ENCODE assay signal across 9 cellular contexts in genomic region chr6:158910484-158911075, GRCh38.
A peak's percentile ranks its signal among the peaks of the same experiment; 100 is the strongest.
DNase-seq lines count a peak whose midpoint lies in the region; ATAC-seq, FAIRE-seq and TF ChIP-seq lines count a peak whose summit lies in the region.
"Had no signal": no experiment of that assay in that cellular context is flagged by ENCODE, and none has a peak within 500 bp of the region (broad histone marks: within the 10 kb centered on the region; RNA-seq: fewer than 3 reads in every experiment).

No MANE protein-coding gene starts in this region.

- FAIRE-seq in RCC 7860 (lab: Jason Lieb, UNC) = no peak
- FAIRE-seq: colon had no signal

- H3K27me3 ChIP-seq in H9 (ENCODE audit: insufficient read depth, low read length) (no peaks in the 10 kb centered on the region), left lung (no peaks in the 10 kb centered on the region)

- H3K4ac ChIP-seq in H9 (ENCODE audit: low read depth, low read length) = no peak overlapping the region; the same call in 1 of the 2 replicates

- peak overlapping the region; percentile 91 to 99 (median 94) for H3K27ac Mint-ChIP-seq in H9

- H3K4me3 ChIP-seq in SK-N-MC (no peak overlapping the region), left lung (no peak overlapping the region)

- no CpG with 5 or more reads among the region's 9 CpGs for WGBS in H9 (ENCODE audit: extremely low coverage, insufficient read length, low lambda C conversion rate)

- no peak overlapping the region for H2BK20ac ChIP-seq in H9 (ENCODE audit: low read depth, low read length, poor library complexity, severe bottlenecking)

- no peak overlapping the region for H4K91ac ChIP-seq in H9 (ENCODE audit: insufficient read length, low read depth, low read length)

- H3K9me3 ChIP-seq in H9 (ENCODE audit: control insufficient read depth, low read depth, low read length) (peaks cover 3% of the 10 kb centered on the region), SK-N-MC (ENCODE audit: low read depth, low read length) (peaks cover 3% of the 10 kb centered on the region; the same call in 1 of the 2 replicates), left lung (peaks cover 0 to 10% of the 10 kb centered on the region in 2 donors)

- no peak overlapping the region for H2BK15ac ChIP-seq in H9 (ENCODE audit: low read depth, low read length)

- peak; percentile 73 for DNase-seq in GM10266 (ENCODE audit: extremely low spot score)
- peak; percentile 87 for DNase-seq in H9
- DNase-seq in SK-N-MC (ENCODE audit: low read depth, low spot score) = no peak
- DNase-seq in left lung = no peak
- no peak for DNase-seq in H4 (ENCODE audit: low spot score)
- DNase-seq in RCC 7860 (ENCODE audit: low spot score) = no peak
- no peak for DNase-seq in NCI-H2081 treated with DMSO at 0.1 percent for 48 hours (lab: John Stamatoyannopoulos, UW)
- no peak for DNase-seq in NCI-H187 (lab: John Stamatoyannopoulos, UW)

- H3K36me3 ChIP-seq in SK-N-MC (ENCODE audit: insufficient read depth, low read length) = no peaks in the 10 kb centered on the region
- no peaks in the 10 kb centered on the region for H3K36me3 ChIP-seq in left lung

- peak overlapping the region; percentile 12 to 58; a peak in 3 of 5 replicates for H3K4me3 Mint-ChIP-seq in H9

- H3K27me3 Mint-ChIP-seq in H9 (ENCODE audit: low read depth) = no peaks in the 10 kb centered on the region

- TF ChIP-seq CTCF in GM10266 (IDR thresholded peaks at IDR 0.05; ENCODE audit: control insufficient read depth, insufficient read depth, low read depth, missing control alignments) (no peak), H9 (conservative IDR thresholded peaks at IDR 0.05) (peak; percentile 54), left lung (IDR thresholded peaks at IDR 0.05) (no peak)

- H3K56ac ChIP-seq in H9 (ENCODE audit: insufficient read length, low read depth, low read length) = no peak overlapping the region

- H3K4me1 ChIP-seq in H9 (ENCODE audit: insufficient read depth, low read length) = peaks cover 8% of the 10 kb centered on the region
- peaks cover 4 to 14% of the 10 kb centered on the region in 2 donors for H3K4me1 ChIP-seq in left lung

- peak; percentile 85 for ATAC-seq in left lung

- no peak overlapping the region for H2BK5ac ChIP-seq in H9 (ENCODE audit: insufficient read length, low read length)

- peaks cover 8 to 22% (median 11%) of the 10 kb centered on the region in 3 experiments for H3K36me3 Mint-ChIP-seq in H9 (ENCODE audit: insufficient read depth in 1 of 3, low read depth in 3 of 3)

- peak overlapping the region; percentile 95 for H3T11ph ChIP-seq in H9 (ENCODE audit: low read length)

- H2BK12ac ChIP-seq in H9 (ENCODE audit: insufficient read length, low read depth, low read length) = no peak overlapping the region

- H2BK120ac ChIP-seq in H9 (ENCODE audit: low read depth, low read length, poor library complexity, severe bottlenecking) = no peak overlapping the region

- peak overlapping the region; percentile 41 for H3K4me2 ChIP-seq in H9 (ENCODE audit: insufficient read depth, insufficient read length, low read length)

- peaks cover 14 to 19% of the 10 kb centered on the region in 2 experiments for H3K9me3 Mint-ChIP-seq in H9

- H4K20me1 ChIP-seq in H9 (ENCODE audit: control insufficient read depth, insufficient read depth, insufficient read length) = no peaks in the 10 kb centered on the region

- no peaks in the 10 kb centered on the region for H3K79me2 ChIP-seq in H9 (ENCODE audit: insufficient read depth, low read length)

- no peak overlapping the region for H4K5ac ChIP-seq in H9 (ENCODE audit: insufficient read length, low read depth, low read length)

- H3K14ac ChIP-seq in H9 (ENCODE audit: insufficient read depth, low read length) = peak overlapping the region; percentile 63; the same call in 1 of the 2 replicates

- peak overlapping the region; percentile 61 for H3K18ac ChIP-seq in H9 (ENCODE audit: insufficient read length, low read depth, low read length)

- H2AK5ac ChIP-seq in H9 (ENCODE audit: insufficient read length, low read length) = no peak overlapping the region

- intact Hi-C loops in left lung (cut with DNase I) = no loop called here

- H3K23me2 ChIP-seq in H9 (ENCODE audit: insufficient read length, low read depth, low read length, poor library complexity, severe bottlenecking) = no peaks in the 10 kb centered on the region

- no peak overlapping the region for H4K8ac ChIP-seq in H9 (replicated peaks; ENCODE audit: insufficient read length, low read depth, low read length)

- no peak overlapping the region for H3K9ac ChIP-seq in H9 (ENCODE audit: extremely low read depth, insufficient read length, low read length)
- no peak overlapping the region for H3K9ac ChIP-seq in SK-N-MC (ENCODE audit: insufficient read length)

- no peaks in the 10 kb centered on the region for H3K79me1 ChIP-seq in H9 (ENCODE audit: insufficient read depth, low read depth, low read length, poor library complexity, severe bottlenecking)

- no peak overlapping the region for H3K23ac ChIP-seq in H9 (ENCODE audit: insufficient read length, low read depth, low read length)

- no peak overlapping the region for H2AFZ ChIP-seq in H9 (ENCODE audit: low read length)

- H3K27ac ChIP-seq in H9 (ENCODE audit: insufficient read length, low read depth, low read length) (peak overlapping the region; percentile 91), SK-N-MC (peak overlapping the region; percentile 12; the same call in 1 of the 2 replicates), left lung (peak overlapping the region; percentile 47 to 84)

- H3K4me1 Mint-ChIP-seq in H9 = peaks cover 58 to 59% of the 10 kb centered on the region in 2 experiments

Comparison
In these comparisons a context has a peak if more than half of its experiments do, and no peak if none do; other contexts are left out.
1. DNase-seq: peak in GM10266 (single experiment) and H9 (single experiment); none in SK-N-MC (single experiment), left lung (0 of 2), H4 (single experiment), RCC 7860 (single experiment), NCI-H2081 treated with DMSO at 0.1 percent for 48 hours (single experiment) and NCI-H187 (0 of 2).
2. H3K27ac ChIP-seq: peak in every context shown above with its lines; median percentile 91 in H9; 66 in left lung; 12 in SK-N-MC.